Comparison of ENCODE assay signal across 33 cellular contexts in genomic region chr22:24975125-24975640, GRCh38. TPM values are rescaled to one million over a fixed set of nuclear protein-coding genes. Genes with fewer than 3 reads are reported as not detected.
DNase-seq lines count a peak whose midpoint lies in the region; ATAC-seq, FAIRE-seq and TF ChIP-seq lines count a peak whose summit lies in the region.
"Had no signal": no experiment of that assay in that cellular context is flagged by ENCODE, and none has a peak within 500 bp of the region (broad histone marks: within the 10 kb centered on the region; RNA-seq: fewer than 3 reads in every experiment).

No MANE protein-coding gene starts in this region.

- no peaks in the 10 kb centered on the region for H4K20me1 ChIP-seq in keratinocyte (ENCODE audit: control insufficient read depth, extremely low read depth, insufficient read depth, low read length)

- H3K9me3 ChIP-seq in cardiac muscle cell (ENCODE audit: low read depth) = no peaks in the 10 kb centered on the region
- no peaks in the 10 kb centered on the region for H3K9me3 ChIP-seq in heart right ventricle
- no peaks in the 10 kb centered on the region for H3K9me3 ChIP-seq in keratinocyte (ENCODE audit: control insufficient read depth, low read depth, low read length)
- no peaks in the 10 kb centered on the region for H3K9me3 ChIP-seq in transverse colon

- intact Hi-C loops in heart right ventricle (cut with DNase I) = no loop called here
- intact Hi-C loops in transverse colon (cut with DNase I; ENCODE audit: low total_unique reads) = no loop called here

- H3K4me3 ChIP-seq in cardiac muscle cell (no peak overlapping the region), heart right ventricle (no peak overlapping the region), keratinocyte (ENCODE audit: control insufficient read depth in 2 of 3, extremely low read depth in 1 of 3, insufficient read depth in 2 of 3, low read depth in 1 of 3, low read length in 3 of 3) (no peak overlapping the region), transverse colon (no peak overlapping the region)
- H3K4me3 ChIP-seq: PC-9, smooth muscle cell had no signal

- WGBS in heart right ventricle, 2 donors = 93% methylated on average over 5 of the region's 5 CpGs
- 71 to 80% methylated on average over 2 to 5 of the region's 5 CpGs for WGBS in transverse colon (ENCODE audit: low coverage in 1 of 2), 2 donors

- peaks cover 40% of the 10 kb centered on the region for H3K79me2 ChIP-seq in keratinocyte (ENCODE audit: control insufficient read depth, insufficient read depth, low read length)

- H3K9ac ChIP-seq in keratinocyte (ENCODE audit: control insufficient read depth, extremely low read depth, insufficient read depth, low read length) = no peak overlapping the region

- H3K27me3 ChIP-seq in cardiac muscle cell = no peaks in the 10 kb centered on the region
- H3K27me3 ChIP-seq in heart right ventricle = no peaks in the 10 kb centered on the region
- H3K27me3 ChIP-seq in keratinocyte (ENCODE audit: control insufficient read depth, extremely low read depth, insufficient read depth, low read length) = no peaks in the 10 kb centered on the region
- no peaks in the 10 kb centered on the region for H3K27me3 ChIP-seq in transverse colon
- H3K27me3 ChIP-seq: brain microvascular endothelial cell had no signal

- dilution Hi-C loops in keratinocyte (cut with MboI; ENCODE audit: extremely low pct_ligation_motif_present, low sequenced_read_pairs) = no loop called here

- in situ Hi-C loops in transverse colon (cut with MboI; ENCODE audit: low pct_ligation_motif_present in 1 of 4, low pct_unique_long_range_greater_than_20kb in 1 of 4, low sequenced_read_pairs in 3 of 4) = no loop called here

- ATAC-seq in heart right ventricle (no peak), GM21515 (IDR thresholded peaks at IDR 0.05; ENCODE audit: unreplicated experiment) (no peak)
- ATAC-seq: activated CD4-positive, alpha-beta T cell treated with anti-CD3 and anti-CD28 coated beads for 36 hours had no signal

- no peak overlapping the region for H3K4me2 ChIP-seq in keratinocyte (ENCODE audit: control insufficient read depth, extremely low read depth, insufficient read depth, low read depth, low read length)
- H3K4me2 ChIP-seq: PC-9 had no signal

- no peaks in the 10 kb centered on the region for H3K36me3 ChIP-seq in cardiac muscle cell
- H3K36me3 ChIP-seq in heart right ventricle = no peaks in the 10 kb centered on the region
- H3K36me3 ChIP-seq in keratinocyte (ENCODE audit: control insufficient read depth in 2 of 2, extremely low read depth in 1 of 2, insufficient read depth in 2 of 2, low read length in 2 of 2) = peaks cover 0 to 5% of the 10 kb centered on the region in 2 experiments
- H3K36me3 ChIP-seq in transverse colon = no peaks in the 10 kb centered on the region
- H3K36me3 ChIP-seq: brain microvascular endothelial cell had no signal

- H2AFZ ChIP-seq in keratinocyte (ENCODE audit: control insufficient read depth, low read length) = no peak overlapping the region
- H2AFZ ChIP-seq: PC-9 had no signal

- peaks cover 2% of the 10 kb centered on the region for H3K9me1 ChIP-seq in keratinocyte (ENCODE audit: control insufficient read depth, extremely low read depth, insufficient read depth, low read length)

- H3K27ac ChIP-seq in cardiac muscle cell = peak overlapping the region; percentile 89
- H3K27ac ChIP-seq in heart right ventricle = peak overlapping the region in 5 of 10 donors; percentile 78 to 92 (median 84)
- peak overlapping the region; percentile 86 for H3K27ac ChIP-seq in caudate nucleus (ENCODE audit: low read depth, low read length)
- peak overlapping the region; percentile 96 for H3K27ac ChIP-seq in keratinocyte (ENCODE audit: control insufficient read depth, insufficient read depth, low read length)
- peak overlapping the region; percentile 70 to 89 (median 88) for H3K27ac ChIP-seq in transverse colon
- H3K27ac ChIP-seq: brain microvascular endothelial cell, PC-9 had no signal

- DNase-seq in cardiac muscle cell (ENCODE audit: low read depth in 1 of 2, low spot score in 1 of 2) = no peak
- DNase-seq in heart right ventricle = no peak
- no peak for DNase-seq in caudate nucleus (lab: John Stamatoyannopoulos, UW)
- no peak for DNase-seq in keratinocyte (ENCODE audit: low read depth, low spot score)
- no peak for DNase-seq in transverse colon
- no peak for DNase-seq in hypothalamus (lab: John Stamatoyannopoulos, UW)
- no peak for DNase-seq in effector CD4-positive, alpha-beta T cell
- DNase-seq: activated CD4-positive, alpha-beta T cell treated with anti-CD3 and anti-CD28 coated beads for 36 hours; activated CD8-positive, alpha-beta memory T cell treated with anti-CD3 and anti-CD28 coated beads for 24 hours; activated gamma-delta T cell treated with Interleukin-2 at 50 U/mL for 16 hours; activated T-cell treated with anti-CD3 and anti-CD28 coated beads, Interleukin-2, amount 50 U/mL, for 1 hour; AML-193; brain microvascular endothelial cell; CD4-positive, alpha-beta memory T cell; DMS 273 treated with DMSO at 0.1 percent for 48 hours; HFFc6; immature natural killer cell; KBM-7; NCI-H1436 treated with DMSO at 0.1 percent for 48 hours; NCI-H524; NK-92 treated with Interleukin-12 subunit alpha and Interleukin-12 subunit beta, amount 100 ng/mL, for 24 hours; PC-9; stimulated activated CD4-positive, alpha-beta T cell treated with anti-CD3 and anti-CD28 coated beads, Interleukin-2, amount 100 ng/mL, for 24 hours had no signal

- no peak for TF ChIP-seq EP300 in transverse colon (IDR thresholded peaks at IDR 0.05; ENCODE audit: low read depth)

- no peak for TF ChIP-seq CTCF in cardiac muscle cell (IDR thresholded peaks at IDR 0.05; ENCODE audit: low read depth, low read length)
- TF ChIP-seq CTCF in heart right ventricle (IDR thresholded peaks at IDR 0.05) = no peak
- TF ChIP-seq CTCF in keratinocyte (optimal IDR thresholded peaks at IDR 0.05 in 1 of 3, IDR thresholded peaks at IDR 0.05 in 1 of 3, conservative IDR thresholded peaks at IDR 0.05 in 1 of 3; ENCODE audit: extremely low read depth in 1 of 3, insufficient read depth in 2 of 3, low read length in 3 of 3) = no peak
- TF ChIP-seq CTCF in transverse colon (IDR thresholded peaks at IDR 0.05) = no peak

- peaks cover 38% of the 10 kb centered on the region for H3K4me1 ChIP-seq in cardiac muscle cell (ENCODE audit: low read depth)
- H3K4me1 ChIP-seq in heart right ventricle = peaks cover 30 to 83% (median 47%) of the 10 kb centered on the region in 9 donors
- H3K4me1 ChIP-seq in keratinocyte (ENCODE audit: control insufficient read depth, extremely low read depth, insufficient read depth, low read length) = peaks cover 46% of the 10 kb centered on the region
- peaks cover 23 to 62% (median 38%) of the 10 kb centered on the region in 4 donors for H3K4me1 ChIP-seq in transverse colon

- FAIRE-seq in keratinocyte (lab: Jason Lieb, UNC) = no peak
- FAIRE-seq: A204.1, HTR-8/SVneo had no signal

- TF ChIP-seq POLR2A in transverse colon (IDR thresholded peaks at IDR 0.05) = no peak

RNA-seq across cellular contexts. Expression of gene KIAA1671, which starts 22.7 kb away (rescaled TPM):
- 18.7 and 37.3 TPM in 2 replicates for total RNA-seq in cardiac muscle cell
- polyA plus RNA-seq in cardiac muscle cell = 10.9 and 12.8 TPM in 2 replicates
- 10 to 100 TPM in 9 of 10 donors, 1 to 10 TPM in 1; 8.9 to 26.2 (median 14.0) TPM for total RNA-seq in heart right ventricle
- 1 to 10 TPM; 2.9 to 5.7 TPM for polyA plus RNA-seq in heart right ventricle
- 15.3 to 17.4 TPM (median 15.4 TPM) in 3 replicates for polyA plus RNA-seq in keratinocyte
- 10.4 TPM for polyA plus RNA-seq in keratinocyte (2011; ENCODE audit: low read depth)
- polyA plus RNA-seq in keratinocyte (2011; cell fraction: cytosol; rRNA removed) = 15.3 and 19.5 TPM in 2 replicates
- 49.4 and 50.0 TPM in 2 replicates for polyA plus RNA-seq in keratinocyte (2011; cell fraction: nucleus; rRNA removed)
- 16.1 and 19.0 TPM in 2 replicates for polyA plus RNA-seq in keratinocyte (2012; ENCODE audit: low replicate concordance)
- 36.5 to 48.2 TPM (median 39.6 TPM) in 3 replicates for polyA minus RNA-seq in keratinocyte
- polyA minus RNA-seq in keratinocyte (2011; cell fraction: cytosol; rRNA and poly(A)+ RNA removed) = 24.7 TPM
- 62.6 and 98.8 TPM in 2 replicates for polyA minus RNA-seq in keratinocyte (2011; cell fraction: nucleus; rRNA and poly(A)+ RNA removed)
- total RNA-seq in transverse colon = 100 to 1,000 TPM in 3 of 4 donors, 10 to 100 TPM in 1; 83.1 to 162 (median 105) TPM

RNA-seq across cellular contexts. Expression of gene LHFPL7, which starts 28.7 kb away (rescaled TPM):
- total RNA-seq in cardiac muscle cell (not detected in 2 replicates), heart right ventricle (not detected), transverse colon (not detected)
- polyA plus RNA-seq in cardiac muscle cell (not detected in 2 replicates), heart right ventricle (not detected), keratinocyte (not detected in 3 replicates)
- polyA plus RNA-seq in keratinocyte (2011; ENCODE audit: low read depth) = not detected
- polyA plus RNA-seq in keratinocyte (2011; cell fraction: cytosol; rRNA removed) = not detected in 2 replicates
- polyA plus RNA-seq in keratinocyte (2011; cell fraction: nucleus; rRNA removed) = not detected in 2 replicates
- not detected in 2 replicates for polyA plus RNA-seq in keratinocyte (2012; ENCODE audit: low replicate concordance)
- polyA minus RNA-seq in keratinocyte = not detected in 3 replicates
- polyA minus RNA-seq in keratinocyte (2011; cell fraction: cytosol; rRNA and poly(A)+ RNA removed) = not detected
- polyA minus RNA-seq in keratinocyte (2011; cell fraction: nucleus; rRNA and poly(A)+ RNA removed) = not detected in 2 replicates
- total RNA-seq: activated CD4-positive, alpha-beta T cell treated with anti-CD3 and anti-CD28 coated beads for 36 hours; CD4-positive, alpha-beta memory T cell; fibroblast of villous mesenchyme; HFFc6; left ventricle myocardium superior; PC-9; smooth muscle cell; subcutaneous adipose tissue; T-helper 1 cell treated with Interleukin-12 subunit alpha and Interleukin-12 subunit beta and Interleukin-4 antibody, amounts not matched to agents 30 ng/mL and 1 ng/mL, for 36 hours; ureter had no signal
- polyA plus RNA-seq: adipose tissue; CD4-positive, alpha-beta memory T cell; immature natural killer cell; smooth muscle cell had no signal
